24 cellular contexts compared by ENCODE assay signal in genomic region chr2:2645162-2645855, GRCh38.
"Had no signal": no experiment of that assay in that cellular context is flagged by ENCODE, and none has a peak within 500 bp of the region (broad histone marks: within the 10 kb centered on the region; RNA-seq: fewer than 3 reads in every experiment).

No MANE protein-coding gene starts in this region.

- H3K27me3 ChIP-seq: body of pancreas, testis, upper lobe of left lung had no signal

- H3K4me2 ChIP-seq: smooth muscle cell had no signal

- H3K4me1 Mint-ChIP-seq: stimulated activated memory B cell treated with anti-CD40 and anti-IgM and Interleukin-4, amounts not matched to agents 10 μg/mL and 1 μg/mL and 100 μg/mL, for 72 hours had no signal

- FAIRE-seq: TTC549 had no signal

- H3K27ac Mint-ChIP-seq: stimulated activated memory B cell treated with anti-CD40 and anti-IgM and Interleukin-4, amounts not matched to agents 10 μg/mL and 1 μg/mL and 100 μg/mL, for 72 hours had no signal

- H3K4me3 Mint-ChIP-seq: nephron progenitor cell; stimulated activated memory B cell treated with anti-CD40 and anti-IgM and Interleukin-4, amounts not matched to agents 10 μg/mL and 1 μg/mL and 100 μg/mL, for 72 hours had no signal

- DNase-seq: activated CD4-positive, alpha-beta T cell treated with anti-CD3 and anti-CD28 coated beads for 1 hour; activated CD4-positive, alpha-beta T cell treated with anti-CD3 and anti-CD28 coated beads, Interleukin-2, amount 50 U/mL, for 4 hours; activated CD8-positive, alpha-beta memory T cell treated with anti-CD3 and anti-CD28 coated beads for 24 hours; activated CD8-positive, alpha-beta memory T cell treated with anti-CD3 and anti-CD28 coated beads, Interleukin-2, amount 50 U/mL, for 4 hours; activated naive CD4-positive, alpha-beta T cell treated with Interleukin-2 at 50 U/mL for 16 hours; activated T-cell treated with anti-CD3 and anti-CD28 coated beads, Interleukin-2, amount 50 U/mL, for 48 hours; anterior cingulate cortex; body of pancreas; caudate nucleus; dermis blood vessel endothelial cell; effector CD8-positive, alpha-beta T cell; erythroblast; foreskin fibroblast; left ventricle myocardium superior; nephron progenitor cell; occipital lobe; posterior cingulate gyrus; stimulated activated CD4-positive, alpha-beta T cell treated with anti-CD3 and anti-CD28 coated beads, Interleukin-15, amount 100 ng/mL, for 24 hours; testis had no signal

- H3K27ac ChIP-seq: body of pancreas, testis, upper lobe of left lung had no signal

- ATAC-seq: body of pancreas; left ventricle myocardium superior; sciatic nerve; stimulated activated memory B cell treated with anti-CD40 and anti-IgM and Interleukin-4, amounts not matched to agents 10 μg/mL and 1 μg/mL and 100 μg/mL, for 72 hours had no signal

- H3K4me3 ChIP-seq: body of pancreas, smooth muscle cell, testis, upper lobe of left lung had no signal

- H3K9me3 ChIP-seq: body of pancreas, testis, upper lobe of left lung had no signal

- H3K4me1 ChIP-seq: body of pancreas, testis, upper lobe of left lung had no signal

- H3K36me3 Mint-ChIP-seq: stimulated activated memory B cell treated with anti-CD40 and anti-IgM and Interleukin-4, amounts not matched to agents 10 μg/mL and 1 μg/mL and 100 μg/mL, for 72 hours had no signal

- H3K36me3 ChIP-seq: upper lobe of left lung had no signal
